ENCODE assay signal across 23 cellular contexts in the genomic region with DNA sequence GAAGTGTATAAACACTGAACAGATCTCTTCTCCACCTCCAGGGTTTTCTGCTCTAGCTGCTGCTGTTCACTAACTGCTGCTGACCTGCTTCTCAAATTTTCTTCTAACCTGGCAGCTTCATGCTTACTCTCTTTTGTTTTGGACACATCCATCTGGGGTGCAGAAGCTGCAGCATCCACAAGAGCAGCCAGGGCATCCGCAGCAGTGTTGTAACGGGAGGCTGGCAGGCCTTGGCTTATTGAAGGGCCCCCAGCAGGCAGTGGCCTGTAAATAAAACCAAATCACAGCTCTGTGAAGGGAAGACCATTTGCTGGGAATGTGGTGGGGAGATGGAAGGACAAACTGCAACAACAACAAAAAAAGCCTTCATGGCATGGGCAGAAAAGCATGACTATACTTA.
"Had no signal": no experiment of that assay in that cellular context is flagged by ENCODE, and none has a peak within 500 bp of the region (broad histone marks: within the 10 kb centered on the region; RNA-seq: fewer than 3 reads in every experiment).

No MANE protein-coding gene starts in this region.

- H3K27me3 Mint-ChIP-seq: activated CD4-positive, alpha-beta T cell treated with anti-CD3 and anti-CD28 coated beads, Interleukin-2, amount 10 ng/mL, durations not matched to agents 7 days and 5 days; activated naive CD4-positive, alpha-beta T cell treated with anti-CD3 and anti-CD28 coated beads, Interleukin-2, amount 50 U/mL, for 24 hours had no signal

- H3K4me2 ChIP-seq: SK-N-SH had no signal

- H3K9me3 Mint-ChIP-seq: activated CD4-positive, alpha-beta T cell treated with anti-CD3 and anti-CD28 coated beads, Interleukin-2, amount 10 ng/mL, durations not matched to agents 7 days and 5 days; activated naive CD4-positive, alpha-beta T cell treated with anti-CD3 and anti-CD28 coated beads, Interleukin-2, amount 50 U/mL, for 24 hours had no signal

- H3K4me1 Mint-ChIP-seq: activated CD4-positive, alpha-beta T cell treated with anti-CD3 and anti-CD28 coated beads, Interleukin-2, amount 10 ng/mL, durations not matched to agents 7 days and 5 days had no signal

- H3K27ac Mint-ChIP-seq: activated CD4-positive, alpha-beta T cell treated with anti-CD3 and anti-CD28 coated beads, Interleukin-2, amount 10 ng/mL, durations not matched to agents 7 days and 5 days had no signal

- ATAC-seq: esophagus mucosa, gastroesophageal sphincter, heart left ventricle, left lobe of liver, psoas muscle, right cardiac atrium, upper lobe of right lung had no signal

- FAIRE-seq: endometrium, kidney had no signal

- H3K27ac ChIP-seq: cardiac muscle cell, coronary artery, gastroesophageal sphincter, heart left ventricle, ovary, psoas muscle, stomach, thoracic aorta, upper lobe of right lung had no signal

- H3K4me3 Mint-ChIP-seq: activated CD4-positive, alpha-beta T cell treated with anti-CD3 and anti-CD28 coated beads, Interleukin-2, amount 10 ng/mL, durations not matched to agents 7 days and 5 days; activated naive CD4-positive, alpha-beta T cell treated with anti-CD3 and anti-CD28 coated beads, Interleukin-2, amount 50 U/mL, for 24 hours had no signal

- H3K9ac ChIP-seq: SK-N-SH had no signal

- DNase-seq: activated CD4-positive, alpha-beta T cell treated with anti-CD3 and anti-CD28 coated beads, Interleukin-2, amount 10 ng/mL, durations not matched to agents 7 days and 5 days; activated CD8-positive, alpha-beta memory T cell treated with anti-CD3 and anti-CD28 coated beads for 24 hours; activated CD8-positive, alpha-beta memory T cell treated with anti-CD3 and anti-CD28 coated beads, Interleukin-2, amount 50 U/mL, for 48 hours; activated effector memory CD4-positive, alpha-beta T cell treated with anti-CD3 and anti-CD28 coated beads, Interleukin-2, amount 50 U/mL, for 16 hours; activated T-cell treated with anti-CD3 and anti-CD28 coated beads, Interleukin-2, amount 50 U/mL, for 48 hours; amniotic stem cell; heart left ventricle; kidney; ovary; psoas muscle; right cardiac atrium; SK-N-SH; stomach; upper lobe of right lung had no signal

- H3K36me3 ChIP-seq: ovary had no signal

- H3K9me3 ChIP-seq: gastroesophageal sphincter, heart left ventricle, ovary, psoas muscle, SK-N-SH, stomach, thoracic aorta, upper lobe of right lung had no signal

- H3K27me3 ChIP-seq: cardiac muscle cell, gastroesophageal sphincter, heart left ventricle, ovary, stomach, upper lobe of right lung had no signal

- H3K4me3 ChIP-seq: cardiac muscle cell, coronary artery, gastroesophageal sphincter, heart left ventricle, lung, ovary, psoas muscle, stomach, thoracic aorta, upper lobe of right lung had no signal

- H3K4me1 ChIP-seq: heart left ventricle, psoas muscle, upper lobe of right lung had no signal
